Comparison of ENCODE assay signal across 10 cellular contexts in genomic region chr3:181695661-181696491, GRCh38. TPM values are rescaled to one million over a fixed set of nuclear protein-coding genes. Genes with fewer than 3 reads are reported as not detected.
DNase-seq lines count a peak whose midpoint lies in the region; ATAC-seq and TF ChIP-seq lines count a peak whose summit lies in the region.
"Had no signal": no experiment of that assay in that cellular context is flagged by ENCODE, and none has a peak within 500 bp of the region (broad histone marks: within the 10 kb centered on the region; RNA-seq: fewer than 3 reads in every experiment).

No MANE protein-coding gene starts in this region.

- H3K4me1 ChIP-seq in esophagus (ENCODE audit: control insufficient read depth in 2 of 2, insufficient read depth in 2 of 2, low read length in 1 of 2), result peaks cover 0 to 2% of the 10 kb centered on the region in 2 donors
- H3K4me1 ChIP-seq in mucosa of rectum (ENCODE audit: control insufficient read depth in 2 of 2, insufficient read depth in 2 of 2, low read length in 2 of 2), result peaks cover 7 to 11% of the 10 kb centered on the region in 2 donors
- H3K4me1 ChIP-seq in urinary bladder (ENCODE audit: insufficient read depth), result no peaks in the 10 kb centered on the region

- peaks cover 0 to 2% of the 10 kb centered on the region in 2 donors for H3K27me3 ChIP-seq in esophagus (ENCODE audit: control insufficient read depth in 1 of 2, insufficient read depth in 2 of 2, low read length in 2 of 2)
- peaks cover 41 to 56% of the 10 kb centered on the region in 2 donors for H3K27me3 ChIP-seq in mucosa of rectum (ENCODE audit: control insufficient read depth in 2 of 2, insufficient read depth in 2 of 2, low read length in 2 of 2)

- no peaks in the 10 kb centered on the region for H3K36me3 ChIP-seq in esophagus (ENCODE audit: control insufficient read depth in 2 of 2, insufficient read depth in 2 of 2, low read length in 1 of 2)
- H3K36me3 ChIP-seq in mucosa of rectum (ENCODE audit: control insufficient read depth in 2 of 2, insufficient read depth in 2 of 2, low read length in 2 of 2), result no peaks in the 10 kb centered on the region
- H3K36me3 ChIP-seq in urinary bladder (ENCODE audit: insufficient read depth), result no peaks in the 10 kb centered on the region

- H3K9me3 ChIP-seq in esophagus (ENCODE audit: control insufficient read depth in 2 of 2, insufficient read depth in 1 of 2, low read depth in 1 of 2, low read length in 1 of 2) (peaks cover 0 to 4% of the 10 kb centered on the region in 2 donors), mucosa of rectum (ENCODE audit: control insufficient read depth in 2 of 2, low read length in 2 of 2) (no peaks in the 10 kb centered on the region)

- H3K9me3 Mint-ChIP-seq in activated naive CD4-positive, alpha-beta T cell treated with anti-CD3 and anti-CD28 coated beads, Interleukin-2, amount 50 U/mL, for 24 hours, result peaks cover 17% of the 10 kb centered on the region
- H3K9me3 Mint-ChIP-seq in activated naive CD4-positive, alpha-beta T cell treated with anti-CD3 and anti-CD28 coated beads, Interleukin-2, amount 50 U/mL, for 72 hours, result peaks cover 8 to 12% of the 10 kb centered on the region in 2 donors
- no peaks in the 10 kb centered on the region for H3K9me3 Mint-ChIP-seq in chondrocyte (ENCODE audit: low read depth)

- H3K36me3 Mint-ChIP-seq in activated naive CD4-positive, alpha-beta T cell treated with anti-CD3 and anti-CD28 coated beads, Interleukin-2, amount 50 U/mL, for 24 hours, result peaks cover 2% of the 10 kb centered on the region
- H3K36me3 Mint-ChIP-seq in activated naive CD4-positive, alpha-beta T cell treated with anti-CD3 and anti-CD28 coated beads, Interleukin-2, amount 50 U/mL, for 72 hours, result peaks cover 7 to 31% of the 10 kb centered on the region in 2 donors
- H3K36me3 Mint-ChIP-seq in chondrocyte (ENCODE audit: low read depth), result no peaks in the 10 kb centered on the region

- H3K27ac Mint-ChIP-seq in activated naive CD4-positive, alpha-beta T cell treated with anti-CD3 and anti-CD28 coated beads, Interleukin-2, amount 50 U/mL, for 24 hours, result no peak overlapping the region
- H3K27ac Mint-ChIP-seq in activated naive CD4-positive, alpha-beta T cell treated with anti-CD3 and anti-CD28 coated beads, Interleukin-2, amount 50 U/mL, for 72 hours, result no peak overlapping the region
- H3K27ac Mint-ChIP-seq in chondrocyte (ENCODE audit: unreplicated experiment), result no peak overlapping the region

- no peak overlapping the region for H3K9ac ChIP-seq in mucosa of rectum (ENCODE audit: low read depth in 1 of 2, low read length in 2 of 2)

- H3K4me1 Mint-ChIP-seq in activated naive CD4-positive, alpha-beta T cell treated with anti-CD3 and anti-CD28 coated beads, Interleukin-2, amount 50 U/mL, for 24 hours, result peaks cover 20% of the 10 kb centered on the region
- peaks cover 8% of the 10 kb centered on the region for H3K4me1 Mint-ChIP-seq in chondrocyte (ENCODE audit: low read depth)

- no peak for ATAC-seq in activated naive CD4-positive, alpha-beta T cell treated with anti-CD3 and anti-CD28 coated beads, Interleukin-2, amount 50 U/mL, for 72 hours
- no peak for ATAC-seq in HG02884 (IDR thresholded peaks at IDR 0.05; ENCODE audit: unreplicated experiment)

- no peak for TF ChIP-seq CTCF in chondrocyte (IDR thresholded peaks at IDR 0.05)

- no peak for DNase-seq in activated naive CD4-positive, alpha-beta T cell treated with anti-CD3 and anti-CD28 coated beads, Interleukin-2, amount 50 U/mL, for 72 hours (ENCODE audit: low spot score in 2 of 2)
- DNase-seq in chondrocyte (ENCODE audit: low spot score) (no peak), HT-29 (ENCODE audit: low spot score) (no peak)
- DNase-seq: NCI-H69, small intestine had no signal

- peak overlapping the region; percentile 4 for H3K4me3 Mint-ChIP-seq in activated naive CD4-positive, alpha-beta T cell treated with anti-CD3 and anti-CD28 coated beads, Interleukin-2, amount 50 U/mL, for 24 hours
- no peak overlapping the region for H3K4me3 Mint-ChIP-seq in chondrocyte (ENCODE audit: unreplicated experiment)

- H3K27me3 Mint-ChIP-seq in activated naive CD4-positive, alpha-beta T cell treated with anti-CD3 and anti-CD28 coated beads, Interleukin-2, amount 50 U/mL, for 24 hours, result peaks cover 53% of the 10 kb centered on the region
- peaks cover 36% of the 10 kb centered on the region for H3K27me3 Mint-ChIP-seq in chondrocyte (ENCODE audit: low read depth)

- H3K4me3 ChIP-seq in esophagus (ENCODE audit: low read depth in 1 of 2, low read length in 2 of 2) (peak overlapping the region; percentile 47 to 58), mucosa of rectum (ENCODE audit: low read length in 2 of 2) (peak overlapping the region; percentile 43 to 77), urinary bladder (ENCODE audit: low read depth, low read length) (peak overlapping the region; percentile 31)

- 3 to 5% methylated on average over 65 of the region's 65 CpGs for WGBS in esophagus, 2 donors
- WGBS in urinary bladder, result 2% methylated on average over 65 of the region's 65 CpGs

- H3K27ac ChIP-seq in esophagus (ENCODE audit: low read depth in 2 of 2, low read length in 1 of 2) (no peak overlapping the region), mucosa of rectum (ENCODE audit: low read depth in 2 of 2, low read length in 2 of 2) (no peak overlapping the region), urinary bladder (ENCODE audit: low read depth) (no peak overlapping the region)

RNA-seq across cellular contexts. Expression of gene SOX2, which starts 15.8 kb away (rescaled TPM):
- total RNA-seq in activated naive CD4-positive, alpha-beta T cell treated with anti-CD3 and anti-CD28 coated beads, Interleukin-2, amount 50 U/mL, for 72 hours, result under 1 TPM in 1 of 2 donors, not detected in 1; 0.19 TPM
- polyA plus RNA-seq in esophagus, result 10 to 100 TPM; 23.6 to 31.6 TPM
- 3.8 TPM for total RNA-seq in urinary bladder
- polyA plus RNA-seq in urinary bladder, result 2.2 TPM
- 0.79 to 3.3 TPM (median 1.3 TPM) in 3 replicates for total RNA-seq in chondrocyte
- not detected in 2 replicates for total RNA-seq in HT-29 (2014; rRNA removed; shearing (Covaris generic))
